ENCODE assay signal across 24 cellular contexts in the genomic region with DNA sequence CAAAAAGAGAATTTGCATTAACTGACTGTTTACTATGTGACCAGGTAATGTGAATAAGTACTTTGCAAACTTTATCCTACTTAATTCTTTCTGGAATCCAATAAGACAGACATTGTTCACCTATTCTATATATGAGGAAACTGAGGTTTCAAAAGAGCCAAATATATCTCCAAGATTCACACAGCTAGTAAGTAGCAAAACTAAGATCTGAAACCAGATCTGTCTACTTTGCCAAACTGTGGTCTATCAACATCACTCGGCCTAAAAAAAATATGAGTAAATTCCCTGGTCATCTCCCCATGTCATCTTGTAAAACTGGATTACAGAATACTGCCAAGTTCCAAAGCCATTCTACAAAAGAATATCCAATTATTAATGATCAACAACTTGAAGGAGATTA. TPM values are rescaled to one million over a fixed set of nuclear protein-coding genes. Genes with fewer than 3 reads are reported as not detected.
DNase-seq lines count a peak whose midpoint lies in the region; ATAC-seq lines count a peak whose summit lies in the region.
"Had no signal": no experiment of that assay in that cellular context is flagged by ENCODE, and none has a peak within 500 bp of the region (broad histone marks: within the 10 kb centered on the region; RNA-seq: fewer than 3 reads in every experiment).

No MANE protein-coding gene starts in this region.

- peak; percentile 32 for ATAC-seq in GM19324 (IDR thresholded peaks at IDR 0.05; ENCODE audit: low FRiP score, unreplicated experiment)
- ATAC-seq in HG02759 (IDR thresholded peaks at IDR 0.05; ENCODE audit: unreplicated experiment), result peak; percentile 29
- peak; percentile 38 for ATAC-seq in HG03457 (IDR thresholded peaks at IDR 0.05; ENCODE audit: unreplicated experiment)
- ATAC-seq: activated naive CD4-positive, alpha-beta T cell treated with anti-CD3 and anti-CD28 coated beads, Interleukin-2, amount 50 U/mL, for 72 hours; CD8-positive, alpha-beta T cell; stimulated activated effector memory CD8-positive, alpha-beta T cell treated with anti-CD3 and anti-CD28 coated beads, Interleukin-12 subunit alpha, Interleukin-12 subunit beta, amount 100 ng/mL, for 72 hours had no signal

- no peaks in the 10 kb centered on the region for H3K36me3 ChIP-seq in H7 (replicated peaks; ENCODE audit: control insufficient read depth, insufficient read depth, low read length)
- H3K36me3 ChIP-seq: neutrophil, Peyer's patch, SJCRH30, vagina had no signal

- H3K27me3 ChIP-seq in H7 (ENCODE audit: control insufficient read depth, insufficient read depth, low read length), result no peaks in the 10 kb centered on the region
- H3K27me3 ChIP-seq: neutrophil, Peyer's patch, SJCRH30, testis, vagina had no signal

- DNase-seq in H7, result no peak
- no peak for DNase-seq in NCI-H2029 (lab: John Stamatoyannopoulos, UW)
- no peak for DNase-seq in NCI-H1092 (lab: John Stamatoyannopoulos, UW)
- DNase-seq in cerebellum (ENCODE audit: low spot score), result no peak
- DNase-seq: aorta; caudate nucleus; CD8-positive, alpha-beta T cell; HFFc6; mammary epithelial cell; NCI-H1105; NCI-H510A; Peyer's patch; SJCRH30; stimulated activated CD4-positive, alpha-beta T cell treated with anti-CD3 and anti-CD28 coated beads, Interleukin-2, amount 100 ng/mL, for 24 hours; T-helper 1 cell; testis had no signal

- H3K4me3 ChIP-seq in H7 (ENCODE audit: insufficient read depth, low read depth, low read length), result no peak overlapping the region
- H3K4me3 ChIP-seq: Peyer's patch, SJCRH30, skin epidermis, testis, vagina had no signal

RNA-seq across cellular contexts. Expression of gene ANAPC10, which starts 52.8 kb away (rescaled TPM):
- 22.9 and 31.4 TPM in 2 replicates for total RNA-seq in H7 (2014; rRNA removed; shearing (Covaris generic))
- 43.0 TPM for total RNA-seq in cerebellum

RNA-seq across cellular contexts. Expression of gene ABCE1, which starts 52.9 kb away (rescaled TPM):
- 146 and 165 TPM in 2 replicates for total RNA-seq in H7 (2014; rRNA removed; shearing (Covaris generic))
- 92.1 TPM for total RNA-seq in cerebellum
